In the genomic region with DNA sequence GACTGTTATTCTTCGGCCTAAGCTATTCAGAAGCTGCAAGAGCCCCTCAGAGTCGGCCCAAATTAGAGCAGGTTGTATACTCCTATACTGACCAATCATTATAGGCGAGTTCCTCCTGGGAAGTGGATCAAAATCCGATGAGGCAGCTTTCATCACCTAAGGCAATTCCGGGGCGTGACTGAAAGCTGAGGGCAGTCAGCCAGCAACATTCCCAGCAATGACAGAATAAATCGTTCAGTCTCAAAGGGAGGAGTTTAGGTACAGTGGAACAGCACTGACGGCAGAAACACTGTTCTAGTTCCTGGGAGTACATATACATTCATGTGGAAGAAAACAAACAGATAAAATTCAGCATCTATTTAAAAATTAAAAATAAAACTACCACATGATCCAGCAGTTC, we compare ENCODE assay signal across 1 cellular context.
TF ChIP-seq lines count a peak whose summit lies in the region.

No MANE protein-coding gene starts in this region.

TF ChIP-seq in HCT116, 20 proteins besides CTCF, POLR2A, EP300 and RAD21:
- TF ChIP-seq ZNF274 (IDR thresholded peaks at IDR 0.05; ENCODE audit: low read depth, low read length) (no peak), EZH2phosphoT487 (IDR thresholded peaks at IDR 0.05; ENCODE audit: borderline replicate concordance) (no peak), SP1 (IDR thresholded peaks at IDR 0.05; ENCODE audit: low read depth) (no peak), EGR1 (IDR thresholded peaks at IDR 0.05; ENCODE audit: low read depth) (no peak), YY1 (IDR thresholded peaks at IDR 0.05; ENCODE audit: extremely low read depth, insufficient replicate concordance, low read depth, low read length) (no peak), ZFX (IDR thresholded peaks at IDR 0.05) (no peak), EZH2 (IDR thresholded peaks at IDR 0.05) (no peak)
- TF ChIP-seq, protein P1, sequence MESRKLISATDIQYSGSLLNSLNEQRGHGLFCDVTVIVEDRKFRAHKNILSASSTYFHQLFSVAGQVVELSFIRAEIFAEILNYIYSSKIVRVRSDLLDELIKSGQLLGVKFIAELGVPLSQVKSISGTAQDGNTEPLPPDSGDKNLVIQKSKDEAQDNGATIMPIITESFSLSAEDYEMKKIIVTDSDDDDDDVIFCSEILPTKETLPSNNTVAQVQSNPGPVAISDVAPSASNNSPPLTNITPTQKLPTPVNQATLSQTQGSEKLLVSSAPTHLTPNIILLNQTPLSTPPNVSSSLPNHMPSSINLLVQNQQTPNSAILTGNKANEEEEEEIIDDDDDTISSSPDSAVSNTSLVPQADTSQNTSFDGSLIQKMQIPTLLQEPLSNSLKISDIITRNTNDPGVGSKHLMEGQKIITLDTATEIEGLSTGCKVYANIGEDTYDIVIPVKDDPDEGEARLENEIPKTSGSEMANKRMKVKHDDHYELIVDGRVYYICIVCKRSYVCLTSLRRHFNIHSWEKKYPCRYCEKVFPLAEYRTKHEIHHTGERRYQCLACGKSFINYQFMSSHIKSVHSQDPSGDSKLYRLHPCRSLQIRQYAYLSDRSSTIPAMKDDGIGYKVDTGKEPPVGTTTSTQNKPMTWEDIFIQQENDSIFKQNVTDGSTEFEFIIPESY (IDR thresholded peaks at IDR 0.05; ENCODE audit: extremely low read depth, insufficient replicate concordance, low read length), result no peak
